Comparison of ENCODE assay signal across 9 cellular contexts in the genomic region with DNA sequence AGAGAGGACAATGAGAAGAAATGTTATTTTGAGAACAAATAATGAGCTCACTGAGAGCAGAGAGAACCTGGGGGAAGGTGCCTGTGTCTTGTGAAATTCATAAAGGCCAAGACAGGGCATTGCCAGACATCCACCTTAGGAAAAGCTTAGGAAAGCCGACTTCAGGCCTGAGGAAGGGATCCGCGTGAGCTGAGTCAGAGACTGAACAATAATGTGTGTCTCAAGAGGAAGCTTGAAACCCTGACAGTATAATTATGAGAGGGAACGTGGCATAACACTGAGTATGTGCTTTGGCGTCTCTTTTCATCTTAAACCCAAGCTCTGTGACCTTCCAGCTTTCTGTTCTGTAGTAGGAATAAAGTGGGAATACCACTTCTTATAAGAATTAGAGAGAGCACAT.
"Had no signal": no experiment of that assay in that cellular context is flagged by ENCODE, and none has a peak within 500 bp of the region (broad histone marks: within the 10 kb centered on the region; RNA-seq: fewer than 3 reads in every experiment).

No MANE protein-coding gene starts in this region.

- H3K4me1 ChIP-seq: HAP-1 had no signal

- H3K36me3 ChIP-seq: HAP-1 had no signal

- H3K27ac ChIP-seq: GM23248 had no signal

- H3K4me3 ChIP-seq: GM23248, GM23338, HAP-1 had no signal

- H3K27ac Mint-ChIP-seq: GM23338, H9, HFFc6 had no signal

- ATAC-seq: GM23338, HCT116 had no signal

- H3K4me3 Mint-ChIP-seq: GM23338, H9, HFFc6 had no signal

- H3K9me3 ChIP-seq: HAP-1 had no signal

- H3K9ac ChIP-seq: GM23248 had no signal

- DNase-seq: GM23248, GOT3, H7, H9, HCEC 1CT, HFFc6 had no signal

- H2AFZ ChIP-seq: GM23248, GM23338 had no signal

- H3K9me3 Mint-ChIP-seq: GM23338, H9 had no signal

- H3K4me2 ChIP-seq: GM23338 had no signal

- H3K4me1 Mint-ChIP-seq: GM23338, H9 had no signal
